In genomic region chr2:118845843-118846666, GRCh38 we compare ENCODE assay signal across 9 cellular contexts. TPM values are rescaled to one million over a fixed set of nuclear protein-coding genes. Genes with fewer than 3 reads are reported as not detected.
DNase-seq lines count a peak whose midpoint lies in the region; ATAC-seq and TF ChIP-seq lines count a peak whose summit lies in the region.
"Had no signal": no experiment of that assay in that cellular context is flagged by ENCODE, and none has a peak within 500 bp of the region (broad histone marks: within the 10 kb centered on the region; RNA-seq: fewer than 3 reads in every experiment).

No MANE protein-coding gene starts in this region.

- H3K4me3 ChIP-seq in fibroblast of the aortic adventitia (ENCODE audit: low read depth, low read length), result peak overlapping the region; percentile 66
- H3K4me3 ChIP-seq in skin epidermis, result peak overlapping the region; percentile 37 to 48 (median 42)

- peak overlapping the region in 17 of 21 experiments; percentile 67 to 96 (median 81) for H3K27ac ChIP-seq in skin epidermis

- ATAC-seq in GM21619 (IDR thresholded peaks at IDR 0.05; ENCODE audit: unreplicated experiment), result no peak
- no peak for ATAC-seq in GM19035 (IDR thresholded peaks at IDR 0.05; ENCODE audit: unreplicated experiment)

- peak; percentile 7 for DNase-seq in activated CD4-positive, alpha-beta T cell treated with anti-CD3 and anti-CD28 coated beads for 1 hour
- no peak for DNase-seq in activated CD4-positive, alpha-beta T cell treated with anti-CD3 and anti-CD28 coated beads, Interleukin-2, amount 50 U/mL, for 1 hour
- DNase-seq in NCI-H69 (lab: John Stamatoyannopoulos, UW) (peak; percentile 13), fibroblast of the aortic adventitia (ENCODE audit: low read depth) (no peak), GM19238 (ENCODE audit: insufficient read length, low spot score) (no peak)
- DNase-seq: AML-193 had no signal

- TF ChIP-seq CTCF in fibroblast of the aortic adventitia (IDR thresholded peaks at IDR 0.05; ENCODE audit: insufficient read depth, low read length), result no peak

RNA-seq across cellular contexts. Expression of gene EN1, which starts 1.4 kb away (rescaled TPM):
- 0.63 and 0.90 TPM in 2 replicates for total RNA-seq in fibroblast of the aortic adventitia (ENCODE audit: low replicate concordance)

Comparison
In these comparisons a context has a peak if more than half of its experiments do, and no peak if none do; other contexts are left out.
1. DNase-seq: peak in activated CD4-positive, alpha-beta T cell treated with anti-CD3 and anti-CD28 coated beads for 1 hour (single experiment) and NCI-H69 (single experiment); none in activated CD4-positive, alpha-beta T cell treated with anti-CD3 and anti-CD28 coated beads, Interleukin-2, amount 50 U/mL, for 1 hour (single experiment), fibroblast of the aortic adventitia (single experiment) and GM19238 (single experiment).